In genomic region chr2:23542390-23542789, GRCh38 we compare ENCODE assay signal across 16 cellular contexts.
DNase-seq lines count a peak whose midpoint lies in the region; ATAC-seq, FAIRE-seq and TF ChIP-seq lines count a peak whose summit lies in the region.
"Had no signal": no experiment of that assay in that cellular context is flagged by ENCODE, and none has a peak within 500 bp of the region (broad histone marks: within the 10 kb centered on the region; RNA-seq: fewer than 3 reads in every experiment).

No MANE protein-coding gene starts in this region.

- DNase-seq in IMR-90: no peak
- DNase-seq in H1 (ENCODE audit: low read depth in 1 of 2, low spot score in 2 of 2): no peak
- DNase-seq in gastrocnemius medialis: peak in 1 of 2 donors; percentile 52
- no peak for DNase-seq in pons (ENCODE audit: low spot score)
- DNase-seq: Caco-2; CD4-positive, alpha-beta T cell; MM.1S; NCI-H187; NCI-H2107 had no signal

- no peak for TF ChIP-seq CTCF in IMR-90 (conservative IDR thresholded peaks at IDR 0.05; ENCODE audit: low read depth, low read length)
- no peak for TF ChIP-seq CTCF in H1 (IDR thresholded peaks at IDR 0.05; ENCODE audit: control extremely low read depth in 1 of 3, insufficient read depth in 1 of 3, low read depth in 1 of 3, low read length in 3 of 3)
- no peak for TF ChIP-seq CTCF in gastrocnemius medialis (IDR thresholded peaks at IDR 0.05 in 4 of 5, conservative IDR thresholded peaks at IDR 0.05 in 1 of 5)

- H2AK5ac ChIP-seq in IMR-90 (ENCODE audit: low read depth, low read length) (no peak overlapping the region), H1 (ENCODE audit: low read depth, low read length) (no peak overlapping the region)

- no peak overlapping the region for H2BK120ac ChIP-seq in IMR-90 (ENCODE audit: low read depth, low read length)
- no peak overlapping the region for H2BK120ac ChIP-seq in H1 (replicated peaks; ENCODE audit: low read depth, low read length)

- CTCF ChIA-PET in IMR-90 (lab: Yijun Ruan, JAX) (no interaction called here), H1 (lab: Charles Lee; ENCODE audit: partially characterized antibody) (interaction anchor here (0.8 to 1.5 kb wide), 4 partner anchors 19 to 51 kb away, joined by 3 read pairs; no protein-coding TSS in a partner anchor)

- H2BK20ac ChIP-seq in IMR-90 (ENCODE audit: low read depth, low read length): no peak overlapping the region
- no peak overlapping the region for H2BK20ac ChIP-seq in H1 (ENCODE audit: low read length)

- no peaks in the 10 kb centered on the region for H3K36me3 ChIP-seq in BLaER1
- no peaks in the 10 kb centered on the region for H3K36me3 ChIP-seq in IMR-90 (ENCODE audit: control insufficient read depth, insufficient read depth, low read length)
- no peaks in the 10 kb centered on the region for H3K36me3 ChIP-seq in H1 (ENCODE audit: control insufficient read depth in 2 of 4, insufficient read depth in 4 of 4, low read length in 3 of 4)
- no peaks in the 10 kb centered on the region for H3K36me3 ChIP-seq in gastrocnemius medialis
- H3K36me3 ChIP-seq: HAP-1 had no signal

- intact Hi-C loops in IMR-90 (cut with micrococcal nuclease): no loop called here
- intact Hi-C loops in gastrocnemius medialis (cut with DNase I; ENCODE audit: low total_unique reads): no loop called here

- H4K20me1 ChIP-seq in BLaER1: no peaks in the 10 kb centered on the region
- H4K20me1 ChIP-seq in IMR-90 (ENCODE audit: insufficient read depth, low read length): peaks cover 8% of the 10 kb centered on the region
- no peaks in the 10 kb centered on the region for H4K20me1 ChIP-seq in H1 (replicated peaks in 1 of 2; ENCODE audit: control insufficient read depth in 1 of 2, insufficient read depth in 2 of 2, low read length in 2 of 2)

- POLR2A ChIA-PET in IMR-90 (lab: Charles Lee; ENCODE audit: unreplicated experiment): no interaction called here
- POLR2A ChIA-PET in H1 (lab: Charles Lee; ENCODE audit: partially characterized antibody): no interaction called here

- H3K79me1 ChIP-seq in IMR-90 (ENCODE audit: low read depth in 1 of 2, low read length in 2 of 2) (no peaks in the 10 kb centered on the region), H1 (ENCODE audit: low read depth, low read length) (no peaks in the 10 kb centered on the region)

- no peak overlapping the region for H2BK12ac ChIP-seq in H1 (ENCODE audit: low read depth, low read length)

- H3K23me2 ChIP-seq in H1 (ENCODE audit: low read depth, low read length): no peaks in the 10 kb centered on the region

- H3K9me3 ChIP-seq in BLaER1 (no peaks in the 10 kb centered on the region), IMR-90 (ENCODE audit: control insufficient read depth, insufficient read depth, low read length) (no peaks in the 10 kb centered on the region), H1 (ENCODE audit: insufficient read depth in 2 of 2, low read depth in 1 of 2, low read length in 1 of 2) (no peaks in the 10 kb centered on the region), gastrocnemius medialis (no peaks in the 10 kb centered on the region)
- H3K9me3 ChIP-seq: Caco-2, HAP-1 had no signal

- no peaks in the 10 kb centered on the region for H3K79me2 ChIP-seq in H1 (ENCODE audit: control insufficient read depth in 1 of 2, insufficient read depth in 2 of 2, low read length in 2 of 2)

- no peak for TF ChIP-seq POLR2A in IMR-90 (IDR thresholded peaks at IDR 0.05; ENCODE audit: low read depth, low read length)
- TF ChIP-seq POLR2A in H1 (IDR thresholded peaks at IDR 0.05; ENCODE audit: control extremely low read depth in 1 of 2, low read depth in 2 of 2, low read length in 2 of 2): no peak
- TF ChIP-seq POLR2A in gastrocnemius medialis (IDR thresholded peaks at IDR 0.05): no peak

- H3K4me2 ChIP-seq in BLaER1: peak overlapping the region; percentile 61
- no peak overlapping the region for H3K4me2 ChIP-seq in IMR-90 (ENCODE audit: low read depth, low read length)
- no peak overlapping the region for H3K4me2 ChIP-seq in H1 (ENCODE audit: insufficient read depth in 1 of 2, low read depth in 2 of 2, low read length in 2 of 2)

- H4K5ac ChIP-seq in IMR-90 (ENCODE audit: low read depth, low read length) (no peak overlapping the region), H1 (ENCODE audit: insufficient read length, low read depth, low read length) (no peak overlapping the region)

- H4K8ac ChIP-seq in IMR-90 (ENCODE audit: low read depth in 2 of 2, low read length in 2 of 2) (no peak overlapping the region), H1 (ENCODE audit: extremely low read depth, insufficient read depth, low read length) (peak overlapping the region; percentile 47; the same call in 1 of the 2 replicates)

- H4K91ac ChIP-seq in IMR-90 (ENCODE audit: insufficient read depth, low read depth, low read length) (no peak overlapping the region), H1 (replicated peaks; ENCODE audit: insufficient read length, low read length) (no peak overlapping the region)

- no peak overlapping the region for H2BK15ac ChIP-seq in IMR-90 (ENCODE audit: low read depth, low read length)
- H2BK15ac ChIP-seq in H1 (ENCODE audit: low read length): no peak overlapping the region

- FAIRE-seq in H1 (lab: Jason Lieb, UNC): no peak
- FAIRE-seq: G401.6 had no signal

- H3K9ac ChIP-seq in BLaER1 (no peak overlapping the region), IMR-90 (ENCODE audit: low read depth, low read length) (no peak overlapping the region), H1 (replicated peaks in 1 of 4; ENCODE audit: extremely low read depth in 1 of 4, low read depth in 3 of 4, low read length in 3 of 4) (no peak overlapping the region)

- H3K27me3 ChIP-seq in BLaER1: no peaks in the 10 kb centered on the region
- no peaks in the 10 kb centered on the region for H3K27me3 ChIP-seq in IMR-90 (ENCODE audit: control insufficient read depth, insufficient read depth, low read length)
- no peaks in the 10 kb centered on the region for H3K27me3 ChIP-seq in H1 (replicated peaks in 1 of 4; ENCODE audit: control insufficient read depth in 3 of 4, extremely low read depth in 1 of 4, insufficient read depth in 3 of 4, low read length in 3 of 4)
- no peaks in the 10 kb centered on the region for H3K27me3 ChIP-seq in gastrocnemius medialis

- H3K14ac ChIP-seq in IMR-90 (replicated peaks; ENCODE audit: low read depth, low read length) (no peak overlapping the region), H1 (ENCODE audit: insufficient read length) (no peak overlapping the region)

- WGBS in IMR-90 (ENCODE audit: extremely low coverage in 2 of 2, insufficient read length in 1 of 2), 2 experiments: no CpG with 5 or more reads among the region's 5 CpGs
- WGBS in H1 (ENCODE audit: extremely low coverage in 1 of 2, insufficient coverage in 1 of 2, insufficient read length in 1 of 2, insufficient replicate concordance in 2 of 2, low coverage in 1 of 2, low lambda C conversion rate in 2 of 2, missing lambda C conversion rate in 1 of 2), 2 experiments: 99% methylated on average over 5 of the region's 5 CpGs; no CpG with 5 or more reads in 1 of the 2 experiments

- H3K18ac ChIP-seq in IMR-90 (ENCODE audit: low read depth, low read length): no peak overlapping the region
- H3K18ac ChIP-seq in H1 (ENCODE audit: extremely low read depth, low read length): no peak overlapping the region

- no peak for TF ChIP-seq RAD21 in IMR-90 (IDR thresholded peaks at IDR 0.05; ENCODE audit: low read length)
- no peak for TF ChIP-seq RAD21 in H1 (IDR thresholded peaks at IDR 0.05 in 1 of 2, conservative IDR thresholded peaks at IDR 0.05 in 1 of 2; ENCODE audit: low read depth in 2 of 2, low read length in 2 of 2)

- H3K27ac ChIP-seq in BLaER1 (no peak overlapping the region), IMR-90 (ENCODE audit: insufficient read depth, low read length) (no peak overlapping the region), H1 (ENCODE audit: low read depth, low read length) (no peak overlapping the region), gastrocnemius medialis (peak overlapping the region in 3 of 4 donors; percentile 47 to 64 (median 58))
- H3K27ac ChIP-seq: SK-N-MC had no signal

- peaks cover 31% of the 10 kb centered on the region for H3K4me1 ChIP-seq in BLaER1
- H3K4me1 ChIP-seq in IMR-90 (ENCODE audit: control insufficient read depth, insufficient read depth, low read length): peaks cover 19% of the 10 kb centered on the region
- H3K4me1 ChIP-seq in H1 (replicated peaks in 1 of 4; ENCODE audit: control insufficient read depth in 3 of 4, insufficient read depth in 4 of 4, low read length in 3 of 4): no peaks in the 10 kb centered on the region; a peak in 1 of 7 replicates
- H3K4me1 ChIP-seq in gastrocnemius medialis: peaks cover 26 to 28% of the 10 kb centered on the region in 2 donors
- H3K4me1 ChIP-seq: Caco-2, HAP-1 had no signal

- no peak overlapping the region for H2BK5ac ChIP-seq in IMR-90 (ENCODE audit: low read depth, low read length, poor library complexity, severe bottlenecking)
- no peak overlapping the region for H2BK5ac ChIP-seq in H1 (ENCODE audit: low read depth, low read length)

- no peak overlapping the region for H3K23ac ChIP-seq in IMR-90 (ENCODE audit: low read depth, low read length)
- no peak overlapping the region for H3K23ac ChIP-seq in H1 (ENCODE audit: insufficient read length)

- H2AK9ac ChIP-seq in IMR-90 (replicated peaks; ENCODE audit: low read depth, low read length, poor library complexity): peak overlapping the region; percentile 5

- in situ Hi-C loops in IMR-90 (cut with MboI; ENCODE audit: low sequenced_read_pairs) (no loop called here), gastrocnemius medialis (cut with MboI; ENCODE audit: low sequenced_read_pairs in 4 of 4) (no loop called here)

- H3K9me1 ChIP-seq in IMR-90 (ENCODE audit: insufficient read depth, low read length): peaks cover 7% of the 10 kb centered on the region; the same call in 1 of the 2 replicates

- H3K4me3 ChIP-seq in BLaER1 (no peak overlapping the region), IMR-90 (ENCODE audit: insufficient read depth, low read depth, low read length) (no peak overlapping the region), H1 (ENCODE audit: extremely low read depth in 1 of 4, insufficient read depth in 2 of 4, low read depth in 3 of 4, low read length in 4 of 4) (no peak overlapping the region), gastrocnemius medialis (no peak overlapping the region)
- H3K4me3 ChIP-seq: HAP-1, SK-N-MC had no signal

- dilution Hi-C loops in IMR-90 (cut with HindIII; ENCODE audit: low sequenced_read_pairs, unreplicated experiment): no loop called here

- BruUV-seq in IMR-90 (replicated peaks; lab: Mats Ljungman, UMichigan): no TSS peak

- H3K4ac ChIP-seq in IMR-90 (ENCODE audit: low read depth, low read length) (no peak overlapping the region), H1 (replicated peaks; ENCODE audit: insufficient read length, low read depth, low read length) (no peak overlapping the region)

- ATAC-seq in IMR-90 (ENCODE audit: low read depth) (no peak), gastrocnemius medialis (peak; percentile 21 to 60), GM18873 (IDR thresholded peaks at IDR 0.05; ENCODE audit: low FRiP score, unreplicated experiment) (no peak), HG03280 (IDR thresholded peaks at IDR 0.05; ENCODE audit: unreplicated experiment) (no peak)
- ATAC-seq: Panc1 had no signal

- H2AFZ ChIP-seq in IMR-90 (replicated peaks; ENCODE audit: low read length, poor library complexity): no peak overlapping the region
- H2AFZ ChIP-seq in H1 (ENCODE audit: low read length): no peak overlapping the region

- no peak for TF ChIP-seq EP300 in H1 (IDR thresholded peaks at IDR 0.05; ENCODE audit: borderline replicate concordance in 1 of 2, low read depth in 2 of 2, low read length in 2 of 2)

- H3K56ac ChIP-seq in IMR-90 (ENCODE audit: extremely low read depth, insufficient read depth, low read length) (no peak overlapping the region), H1 (replicated peaks; ENCODE audit: insufficient read length, low read depth, low read length) (no peak overlapping the region)

Comparison
In these comparisons a context has a peak if more than half of its experiments do, and no peak if none do; other contexts are left out.
1. H3K27ac ChIP-seq: peak in gastrocnemius medialis (3 of 4); none in BLaER1 (single experiment), IMR-90 (single experiment) and H1 (single experiment).
2. ATAC-seq: peak in gastrocnemius medialis (2 of 2); none in IMR-90 (single experiment), GM18873 (single experiment) and HG03280 (single experiment).